11 cellular contexts compared by ENCODE assay signal in genomic region chr2:143422681-143423080, GRCh38.
DNase-seq lines count a peak whose midpoint lies in the region; ATAC-seq and TF ChIP-seq lines count a peak whose summit lies in the region.
"Had no signal": no experiment of that assay in that cellular context is flagged by ENCODE, and none has a peak within 500 bp of the region (broad histone marks: within the 10 kb centered on the region; RNA-seq: fewer than 3 reads in every experiment).

No MANE protein-coding gene starts in this region.

- no peaks in the 10 kb centered on the region for H3K27me3 Mint-ChIP-seq in CD4-positive, alpha-beta T cell
- H3K27me3 Mint-ChIP-seq in T-helper 17 cell (no peaks in the 10 kb centered on the region), Calu3 (ENCODE audit: unreplicated experiment) (no peaks in the 10 kb centered on the region)

- no peak overlapping the region for H3K4me3 ChIP-seq in ascending aorta
- no peak overlapping the region for H3K4me3 ChIP-seq in GM23248

- whole genome bisulfite sequencing in GM23248 (ENCODE audit: low coverage in 1 of 2, low lambda C conversion rate in 2 of 2, missing lambda C conversion rate in 2 of 2), 2 experiments, result 91% methylated on average over 3 of the region's 3 CpGs

- no peak for DNase-seq in CD4-positive, alpha-beta T cell
- no peak for DNase-seq in T-helper 17 cell
- no peak for DNase-seq in ascending aorta (ENCODE audit: low spot score in 2 of 2)
- no peak for DNase-seq in GM23248
- no peak for DNase-seq in Calu3
- DNase-seq: Karpas-422, RPMI8226 had no signal

- H3K79me2 ChIP-seq in GM23248 (ENCODE audit: insufficient read depth), result no peaks in the 10 kb centered on the region

- H3K4me1 ChIP-seq in ascending aorta, result no peaks in the 10 kb centered on the region
- peaks cover 13% of the 10 kb centered on the region for H3K4me1 ChIP-seq in GM23248 (ENCODE audit: insufficient read depth)

- H4K20me1 ChIP-seq in GM23248 (ENCODE audit: insufficient read depth), result no peaks in the 10 kb centered on the region

- H3K27ac Mint-ChIP-seq in CD4-positive, alpha-beta T cell, result peak overlapping the region; percentile 4
- H3K27ac Mint-ChIP-seq in T-helper 17 cell, result peak overlapping the region; percentile 2
- no peak overlapping the region for H3K27ac Mint-ChIP-seq in Calu3 (ENCODE audit: unreplicated experiment)

- no peak overlapping the region for H2AFZ ChIP-seq in GM23248

- no peaks in the 10 kb centered on the region for H3K9me3 ChIP-seq in CD4-positive, alpha-beta T cell (ENCODE audit: control insufficient read depth, low read length)
- no peaks in the 10 kb centered on the region for H3K9me3 ChIP-seq in T-helper 17 cell (ENCODE audit: control insufficient read depth, low read length, poor library complexity, severe bottlenecking)
- no peaks in the 10 kb centered on the region for H3K9me3 ChIP-seq in ascending aorta
- no peaks in the 10 kb centered on the region for H3K9me3 ChIP-seq in GM23248 (ENCODE audit: low read depth)

- H3K36me3 ChIP-seq in ascending aorta (no peaks in the 10 kb centered on the region), GM23248 (ENCODE audit: low read depth) (no peaks in the 10 kb centered on the region)

- BruUV-seq in Calu3 (replicated peaks; lab: Mats Ljungman, UMichigan), result no TSS peak

- H3K9me2 ChIP-seq in GM23248 (ENCODE audit: insufficient read depth), result no peaks in the 10 kb centered on the region

- in situ Hi-C loops in GM23248 (cut with MboI), result no loop called here

- no peak for TF ChIP-seq CTCF in CD4-positive, alpha-beta T cell (IDR thresholded peaks at IDR 0.05)
- TF ChIP-seq CTCF in ascending aorta (IDR thresholded peaks at IDR 0.05), result no peak
- TF ChIP-seq CTCF in Calu3 (IDR thresholded peaks at IDR 0.05; ENCODE audit: unreplicated experiment), result no peak

- H3K27ac ChIP-seq in CD4-positive, alpha-beta T cell (ENCODE audit: low read depth, low read length), result no peak overlapping the region
- H3K27ac ChIP-seq in ascending aorta (no peak overlapping the region), GM23248 (no peak overlapping the region)
- H3K27ac ChIP-seq: C4-2B had no signal

- no peak overlapping the region for H3K4me3 Mint-ChIP-seq in CD4-positive, alpha-beta T cell
- peak overlapping the region; percentile 5 for H3K4me3 Mint-ChIP-seq in T-helper 17 cell
- no peak overlapping the region for H3K4me3 Mint-ChIP-seq in Calu3 (ENCODE audit: low read depth, unreplicated experiment)

- POLR2A ChIA-PET in CD4-positive, alpha-beta T cell (lab: Charles Lee), result no interaction called here

- peaks cover 22% of the 10 kb centered on the region for H3F3A ChIP-seq in GM23248 (ENCODE audit: insufficient read depth)

- peaks cover 84% of the 10 kb centered on the region for H3K4me1 Mint-ChIP-seq in CD4-positive, alpha-beta T cell (ENCODE audit: low read depth)
- peaks cover 57% of the 10 kb centered on the region for H3K4me1 Mint-ChIP-seq in T-helper 17 cell
- H3K4me1 Mint-ChIP-seq in Calu3 (ENCODE audit: low read depth, unreplicated experiment), result no peaks in the 10 kb centered on the region

- peaks cover 27% of the 10 kb centered on the region for H3K36me3 Mint-ChIP-seq in CD4-positive, alpha-beta T cell (ENCODE audit: low read depth)
- H3K36me3 Mint-ChIP-seq in T-helper 17 cell (ENCODE audit: low read depth), result peaks cover 2% of the 10 kb centered on the region
- H3K36me3 Mint-ChIP-seq in Calu3 (ENCODE audit: insufficient read depth, unreplicated experiment), result no peaks in the 10 kb centered on the region

- intact Hi-C loops in CD4-positive, alpha-beta T cell (cut with DNase I, micrococcal nuclease), result no loop called here
- intact Hi-C loops in ascending aorta (cut with DNase I) (no loop called here), Calu3 (cut with micrococcal nuclease; ENCODE audit: unreplicated experiment) (no loop called here)

- H3K4me2 ChIP-seq in GM23248 (ENCODE audit: unreplicated experiment), result no peak overlapping the region

- CTCF ChIA-PET in CD4-positive, alpha-beta T cell (lab: Charles Lee), result interaction anchor here (0.8 kb wide), 1 partner anchor 14 kb away, joined by 3 read pairs; no protein-coding TSS in a partner anchor
- CTCF ChIA-PET in Calu3 (lab: Charles Lee), result no interaction called here

- no peaks in the 10 kb centered on the region for H3K27me3 ChIP-seq in CD4-positive, alpha-beta T cell (ENCODE audit: control insufficient read depth, insufficient read depth, low read length)
- H3K27me3 ChIP-seq in ascending aorta (no peaks in the 10 kb centered on the region), GM23248 (replicated peaks; ENCODE audit: insufficient read depth) (no peaks in the 10 kb centered on the region)

- H3K9me3 Mint-ChIP-seq in CD4-positive, alpha-beta T cell, result no peaks in the 10 kb centered on the region
- H3K9me3 Mint-ChIP-seq in Calu3 (ENCODE audit: low read depth, unreplicated experiment), result no peaks in the 10 kb centered on the region

- no peak overlapping the region for H3K9ac ChIP-seq in GM23248

- peak; percentile 74 for ATAC-seq in CD4-positive, alpha-beta T cell (ENCODE audit: poor library complexity)
- ATAC-seq in GM19395 (IDR thresholded peaks at IDR 0.05; ENCODE audit: unreplicated experiment), result peak; percentile 86
- ATAC-seq in HG03066 (IDR thresholded peaks at IDR 0.05; ENCODE audit: low read depth, unreplicated experiment), result peak; percentile 88
- peak; percentile 68 for ATAC-seq in T-helper 17 cell
- ATAC-seq in HG03520 (IDR thresholded peaks at IDR 0.05; ENCODE audit: unreplicated experiment), result no peak
